ENCODE assay signal across 8 cellular contexts in genomic region chr1:30754684-30755171, GRCh38. TPM values are rescaled to one million over a fixed set of nuclear protein-coding genes. Genes with fewer than 3 reads are reported as not detected.
DNase-seq lines count a peak whose midpoint lies in the region; ATAC-seq and TF ChIP-seq lines count a peak whose summit lies in the region.

No MANE protein-coding gene starts in this region.

- peak overlapping the region in 1 of 2 experiments; percentile 15 for H2BK12ac ChIP-seq in mesenchymal stem cell (ENCODE audit: low read length in 2 of 2)

- H3K14ac ChIP-seq in mesenchymal stem cell (ENCODE audit: low read length in 2 of 2): no peak overlapping the region

- no peak overlapping the region for H2BK120ac ChIP-seq in mesenchymal stem cell (ENCODE audit: low read depth, low read length)

- H3K9ac ChIP-seq in mesenchymal stem cell (ENCODE audit: low read length): no peak overlapping the region

- H3K9me3 ChIP-seq in OCI-LY7 (ENCODE audit: low read length) (no peaks in the 10 kb centered on the region), psoas muscle (no peaks in the 10 kb centered on the region), mesenchymal stem cell (ENCODE audit: control insufficient read depth, low read length) (no peaks in the 10 kb centered on the region)

- peak overlapping the region; percentile 69 for H3K4me3 ChIP-seq in OCI-LY7 (ENCODE audit: low read depth, low read length, poor library complexity, severe bottlenecking)
- no peak overlapping the region for H3K4me3 ChIP-seq in psoas muscle
- no peak overlapping the region for H3K4me3 ChIP-seq in mesenchymal stem cell (ENCODE audit: insufficient read depth in 1 of 2, low read depth in 1 of 2, low read length in 2 of 2)

- no peaks in the 10 kb centered on the region for H3K36me3 ChIP-seq in OCI-LY7 (ENCODE audit: insufficient read depth, low read length)
- no peaks in the 10 kb centered on the region for H3K36me3 ChIP-seq in psoas muscle (ENCODE audit: insufficient read depth in 1 of 2, low read depth in 1 of 2)
- H3K36me3 ChIP-seq in mesenchymal stem cell (ENCODE audit: control insufficient read depth in 1 of 2, insufficient read depth in 2 of 2, low read depth in 1 of 2, low read length in 2 of 2): no peaks in the 10 kb centered on the region

- H3K79me1 ChIP-seq in mesenchymal stem cell (replicated peaks; ENCODE audit: low read length, poor library complexity, severe bottlenecking): no peaks in the 10 kb centered on the region

- H4K8ac ChIP-seq in mesenchymal stem cell (ENCODE audit: low read length): no peak overlapping the region

- no peak overlapping the region for H3K4ac ChIP-seq in mesenchymal stem cell (ENCODE audit: low read depth in 1 of 2, low read length in 2 of 2)

- POLR2A ChIA-PET in OCI-LY7 (lab: Charles Lee): interaction anchor here (1.3 to 3.7 kb wide), 3 partner anchors 10 to 30 kb away, joined by 4 to 55 read pairs (median 6); no protein-coding TSS in a partner anchor

- no TSS peak for BruUV-seq in OCI-LY7 (replicated peaks; lab: Mats Ljungman, UMichigan)

- no peak overlapping the region for H4K91ac ChIP-seq in mesenchymal stem cell (ENCODE audit: low read length)

- H2AK5ac ChIP-seq in mesenchymal stem cell (ENCODE audit: low read length, severe bottlenecking): no peak overlapping the region

- TF ChIP-seq CTCF in OCI-LY7 (conservative IDR thresholded peaks at IDR 0.05; ENCODE audit: low read length) (no peak), psoas muscle (IDR thresholded peaks at IDR 0.05) (no peak)

- peak overlapping the region; percentile 91 for H3K4me2 ChIP-seq in OCI-LY7 (ENCODE audit: low read length)
- H3K4me2 ChIP-seq in mesenchymal stem cell (ENCODE audit: low read length, poor library complexity, severe bottlenecking): no peak overlapping the region

- H3K18ac ChIP-seq in mesenchymal stem cell (ENCODE audit: low read depth in 1 of 2, low read length in 2 of 2): no peak overlapping the region

- H4K20me1 ChIP-seq in OCI-LY7 (ENCODE audit: insufficient read depth, low read length): peaks cover 9% of the 10 kb centered on the region

- H3K27ac ChIP-seq in OCI-LY7 (ENCODE audit: low read depth, low read length, poor library complexity, severe bottlenecking) (peak overlapping the region; percentile 99), psoas muscle (no peak overlapping the region), mesenchymal stem cell (ENCODE audit: low read length, poor library complexity, severe bottlenecking) (no peak overlapping the region), caudate nucleus (ENCODE audit: low read depth, low read length) (no peak overlapping the region)

- H3K27me3 ChIP-seq in psoas muscle (ENCODE audit: insufficient read depth in 3 of 3, low read length in 2 of 3) (peaks cover 0 to 2% (median 0%) of the 10 kb centered on the region in 3 donors), mesenchymal stem cell (ENCODE audit: control insufficient read depth in 1 of 2, insufficient read depth in 1 of 2, low read length in 2 of 2) (peaks cover 0 to 22% of the 10 kb centered on the region in 2 experiments)

- no peaks in the 10 kb centered on the region for H3K9me2 ChIP-seq in OCI-LY7 (ENCODE audit: insufficient read depth, low read length)

- ATAC-seq in GM18870 (IDR thresholded peaks at IDR 0.05; ENCODE audit: unreplicated experiment): peak; percentile 48
- peak; percentile 46 for ATAC-seq in HG02610 (IDR thresholded peaks at IDR 0.05; ENCODE audit: unreplicated experiment)
- ATAC-seq in psoas muscle: peak; percentile 65 to 83 (median 72)

- H2BK5ac ChIP-seq in mesenchymal stem cell (ENCODE audit: low read depth, low read length, poor library complexity, severe bottlenecking): no peak overlapping the region

- H3K79me2 ChIP-seq in OCI-LY7 (ENCODE audit: insufficient read depth, low read depth, low read length): peaks cover 4% of the 10 kb centered on the region; the same call in 1 of the 2 replicates

- H2AFZ ChIP-seq in OCI-LY7 (ENCODE audit: low read length) (no peak overlapping the region), mesenchymal stem cell (ENCODE audit: low read depth, low read length) (no peak overlapping the region)

- DNase-seq in OCI-LY7 (ENCODE audit: low spot score) (peak; percentile 99), psoas muscle (no peak), mesenchymal stem cell (no peak), hypothalamus (lab: John Stamatoyannopoulos, UW) (no peak), caudate nucleus (lab: John Stamatoyannopoulos, UW) (no peak)
- DNase-seq in activated effector memory CD4-positive, alpha-beta T cell treated with Interleukin-2 at 50 U/mL for 16 hours: no peak

- 61 to 68% (median 65%) methylated on average over 9 of the region's 9 CpGs for WGBS in psoas muscle, 3 donors
- 97% methylated on average over 9 of the region's 9 CpGs for WGBS in mesenchymal stem cell

- intact Hi-C loops in OCI-LY7 (cut with micrococcal nuclease; ENCODE audit: unreplicated experiment) (loop anchor here (1.0 kb wide), 3 partner anchors 11 to 34 kb away; no protein-coding TSS in a partner anchor), psoas muscle (cut with DNase I) (no loop called here)

- CTCF ChIA-PET in OCI-LY7 (lab: Charles Lee; ENCODE audit: unreplicated experiment): interaction anchor here (1.0 to 1.3 kb wide), 4 partner anchors 11 to 36 kb away, joined by 3 to 5 read pairs (median 4); no protein-coding TSS in a partner anchor

- no peak overlapping the region for H3K23ac ChIP-seq in mesenchymal stem cell (ENCODE audit: low read length in 2 of 2)

- H2BK15ac ChIP-seq in mesenchymal stem cell (ENCODE audit: low read depth, poor library complexity, severe bottlenecking): no peak overlapping the region

- H3K4me1 ChIP-seq in OCI-LY7 (ENCODE audit: insufficient read depth, low read length, poor library complexity, severe bottlenecking) (peaks cover 99% of the 10 kb centered on the region), psoas muscle (peaks cover 11% of the 10 kb centered on the region), mesenchymal stem cell (ENCODE audit: control insufficient read depth, insufficient read depth, low read depth, low read length) (peaks cover 25% of the 10 kb centered on the region)

RNA-seq across cellular contexts. Expression of gene LAPTM5, which starts 2.8 kb away (rescaled TPM):
- 91.2 and 113 TPM in 2 replicates for total RNA-seq in OCI-LY7 (2014; rRNA removed; shearing (Covaris generic))
- total RNA-seq in OCI-LY7 (2022) (137 and 163 TPM in 2 replicates), psoas muscle (10 to 100 TPM in 3 of 4 donors, 1 to 10 TPM in 1; 8.2 to 14.4 (median 13.7) TPM)
- 10 to 100 TPM in 1 of 3 donors, 1 to 10 TPM in 2; 3.0 to 14.5 (median 4.3) TPM for polyA plus RNA-seq in psoas muscle
- 0.97 TPM for polyA plus RNA-seq in mesenchymal stem cell (2013, experiment 1 of 2)
- 0.95 TPM for polyA plus RNA-seq in mesenchymal stem cell (2013, experiment 2 of 2)

RNA-seq across cellular contexts. Expression of gene MATN1, which starts 31.3 kb away (rescaled TPM):
- 0.18 and 0.28 TPM in 2 replicates for total RNA-seq in OCI-LY7 (2014; rRNA removed; shearing (Covaris generic))
- total RNA-seq in OCI-LY7 (2022) (0.42 TPM in 1 of 2 replicates, not detected in the other), psoas muscle (not detected)
- under 1 TPM; 0.03 to 0.07 (median 0.04) TPM for polyA plus RNA-seq in psoas muscle
- 0.03 TPM for polyA plus RNA-seq in mesenchymal stem cell (2013, experiment 1 of 2)
- polyA plus RNA-seq in mesenchymal stem cell (2013, experiment 2 of 2): 0.04 TPM

Comparison
In these comparisons a context has a peak if more than half of its experiments do, and no peak if none do; other contexts are left out.
1. RNA of gene LAPTM5, which starts 2.8 kb away (total RNA-seq): 91.2 to 163 TPM in OCI-LY7; 8.2 to 14.4 TPM in psoas muscle; every median in the first group is over 4 times any median in the second.
2. Peak in every context shown above with its lines, with median percentiles within 50 percentile points of each other: ATAC-seq.